In the genomic region with DNA sequence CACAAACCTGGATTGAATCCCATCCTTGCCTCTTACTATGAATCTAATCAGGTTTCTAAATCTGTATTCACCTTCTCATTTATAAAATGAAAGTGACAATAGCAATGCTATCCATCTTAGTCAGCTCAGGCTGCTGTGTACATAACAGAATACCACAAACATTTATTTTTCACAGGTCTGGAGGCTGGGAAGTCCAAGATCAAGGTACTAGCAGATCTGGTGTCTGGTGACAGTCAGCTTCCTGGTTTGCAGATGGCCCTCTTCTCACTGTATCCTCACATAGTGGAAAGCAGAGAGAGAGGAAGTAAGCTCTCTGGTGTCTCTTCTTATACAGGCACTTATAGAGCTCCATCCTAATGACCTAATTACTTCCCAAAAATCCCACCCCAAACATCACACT, we compare ENCODE assay signal across 11 cellular contexts. TPM values are rescaled to one million over a fixed set of nuclear protein-coding genes. Genes with fewer than 3 reads are reported as not detected.
A peak's percentile ranks its signal among the peaks of the same experiment; 100 is the strongest.
DNase-seq lines count a peak whose midpoint lies in the region; ATAC-seq and TF ChIP-seq lines count a peak whose summit lies in the region.
"Had no signal": no experiment of that assay in that cellular context is flagged by ENCODE, and none has a peak within 500 bp of the region (broad histone marks: within the 10 kb centered on the region; RNA-seq: fewer than 3 reads in every experiment).

No MANE protein-coding gene starts in this region.

- ATAC-seq in activated CD4-positive, CD25-positive, alpha-beta regulatory T cell treated with anti-CD3 and anti-CD28 coated beads, Interleukin-2, amount 50 U/mL, for 24 hours: peak; percentile 32 to 53
- peak; percentile 45 for ATAC-seq in GM19351 (IDR thresholded peaks at IDR 0.05; ENCODE audit: unreplicated experiment)
- ATAC-seq in GM18519 (IDR thresholded peaks at IDR 0.05; ENCODE audit: low FRiP score, unreplicated experiment): no peak

- H3K9ac ChIP-seq in SK-N-SH: no peak overlapping the region

- H3K4me3 ChIP-seq in SK-N-SH (ENCODE audit: low read depth in 2 of 2, low read length in 1 of 2): no peak overlapping the region
- H3K4me3 ChIP-seq: sigmoid colon had no signal

- no peak for DNase-seq in activated CD4-positive, CD25-positive, alpha-beta regulatory T cell treated with anti-CD3 and anti-CD28 coated beads, Interleukin-2, amount 50 U/mL, for 72 hours
- DNase-seq in SK-N-SH (no peak), kidney tubule cell (ENCODE audit: low spot score) (peak; percentile 23), DMS79 (lab: John Stamatoyannopoulos, UW) (no peak), DMS114 treated with DMSO at 0.1 percent for 48 hours (lab: John Stamatoyannopoulos, UW; ENCODE audit: unreplicated experiment) (no peak)
- DNase-seq: NK-92 treated with Interleukin-12 subunit alpha and Interleukin-12 subunit beta, amount 100 ng/mL, for 24 hours; sigmoid colon; trophoblast cell had no signal

- H2AFZ ChIP-seq in SK-N-SH (ENCODE audit: low read depth): no peak overlapping the region

- POLR2A ChIA-PET in SK-N-SH (lab: Yijun Ruan, JAX): no interaction called here

- H3F3A ChIP-seq in SK-N-SH (replicated peaks; ENCODE audit: insufficient read depth): peaks cover 11% of the 10 kb centered on the region

- H3K36me3 ChIP-seq in SK-N-SH (replicated peaks in 1 of 2; ENCODE audit: control insufficient read depth in 1 of 2, insufficient read depth in 2 of 2, low read length in 1 of 2): peaks cover 0 to 20% of the 10 kb centered on the region in 2 experiments
- H3K36me3 ChIP-seq: sigmoid colon had no signal

- no peaks in the 10 kb centered on the region for H3K9me3 ChIP-seq in SK-N-SH
- H3K9me3 ChIP-seq: sigmoid colon had no signal

- H3K27ac ChIP-seq in SK-N-SH (ENCODE audit: low read depth in 2 of 2, low read length in 1 of 2): peak overlapping the region in 1 of 2 experiments; percentile 1; a peak in 1 of 4 replicates
- H3K27ac ChIP-seq: sigmoid colon had no signal

- no peaks in the 10 kb centered on the region for H3K9me2 ChIP-seq in SK-N-SH

- no peaks in the 10 kb centered on the region for H3K27me3 ChIP-seq in SK-N-SH (ENCODE audit: insufficient read depth)
- H3K27me3 ChIP-seq: sigmoid colon had no signal

- no peak for TF ChIP-seq CTCF in SK-N-SH (IDR thresholded peaks at IDR 0.05)

- H3K4me2 ChIP-seq in SK-N-SH: no peak overlapping the region

- CTCF ChIA-PET in SK-N-SH (lab: Yijun Ruan, JAX): interaction anchor here (1.4 kb wide), 1 partner anchor 19 kb away, joined by 3 read pairs; no protein-coding TSS in a partner anchor

- peaks cover 10 to 18% of the 10 kb centered on the region in 2 experiments; a peak in 2 of 4 replicates for H3K4me1 ChIP-seq in SK-N-SH (ENCODE audit: control insufficient read depth in 1 of 2, insufficient read depth in 2 of 2, low read depth in 1 of 2, low read length in 1 of 2)

- no peak for TF ChIP-seq EP300 in SK-N-SH (IDR thresholded peaks at IDR 0.05; ENCODE audit: borderline replicate concordance in 1 of 2, low read depth in 1 of 2, low read length in 1 of 2)

- H4K20me1 ChIP-seq in SK-N-SH (ENCODE audit: insufficient read depth): 0 out of 2 replicates have a peak, but pooled peaks cover 3% of the 10 kb centered on the region

- H3K79me2 ChIP-seq in SK-N-SH (ENCODE audit: insufficient read depth): peaks cover 58% of the 10 kb centered on the region

- TF ChIP-seq RAD21 in SK-N-SH (IDR thresholded peaks at IDR 0.05; ENCODE audit: low read length): no peak

TF ChIP-seq in SK-N-SH, 30 proteins besides CTCF, POLR2A, EP300 and RAD21:
- TF ChIP-seq JUND (IDR thresholded peaks at IDR 0.05): no peak
- TF ChIP-seq RCOR1 (IDR thresholded peaks at IDR 0.05; ENCODE audit: low read length): no peak
- TF ChIP-seq, protein P1, sequence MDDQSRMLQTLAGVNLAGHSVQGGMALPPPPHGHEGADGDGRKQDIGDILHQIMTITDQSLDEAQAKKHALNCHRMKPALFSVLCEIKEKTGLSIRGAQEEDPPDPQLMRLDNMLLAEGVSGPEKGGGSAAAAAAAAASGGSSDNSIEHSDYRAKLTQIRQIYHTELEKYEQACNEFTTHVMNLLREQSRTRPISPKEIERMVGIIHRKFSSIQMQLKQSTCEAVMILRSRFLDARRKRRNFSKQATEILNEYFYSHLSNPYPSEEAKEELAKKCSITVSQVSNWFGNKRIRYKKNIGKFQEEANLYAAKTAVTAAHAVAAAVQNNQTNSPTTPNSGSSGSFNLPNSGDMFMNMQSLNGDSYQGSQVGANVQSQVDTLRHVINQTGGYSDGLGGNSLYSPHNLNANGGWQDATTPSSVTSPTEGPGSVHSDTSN (IDR thresholded peaks at IDR 0.05): 0 out of 2 replicates have a peak, but pooled peaks have one; percentile 10
- TF ChIP-seq, protein P2, sequence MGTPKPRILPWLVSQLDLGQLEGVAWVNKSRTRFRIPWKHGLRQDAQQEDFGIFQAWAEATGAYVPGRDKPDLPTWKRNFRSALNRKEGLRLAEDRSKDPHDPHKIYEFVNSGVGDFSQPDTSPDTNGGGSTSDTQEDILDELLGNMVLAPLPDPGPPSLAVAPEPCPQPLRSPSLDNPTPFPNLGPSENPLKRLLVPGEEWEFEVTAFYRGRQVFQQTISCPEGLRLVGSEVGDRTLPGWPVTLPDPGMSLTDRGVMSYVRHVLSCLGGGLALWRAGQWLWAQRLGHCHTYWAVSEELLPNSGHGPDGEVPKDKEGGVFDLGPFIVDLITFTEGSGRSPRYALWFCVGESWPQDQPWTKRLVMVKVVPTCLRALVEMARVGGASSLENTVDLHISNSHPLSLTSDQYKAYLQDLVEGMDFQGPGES (IDR thresholded peaks at IDR 0.05; ENCODE audit: low read depth, low read length): no peak

RNA-seq across cellular contexts. Expression of gene FAM168A, which starts 19.1 kb away (rescaled TPM):
- polyA plus RNA-seq in SK-N-SH (2012; rRNA removed): 17.8 and 18.2 TPM in 2 replicates
- 9.7 and 12.9 TPM in 2 replicates for polyA plus RNA-seq in SK-N-SH (2012; cell fraction: cytosol; rRNA removed)
- polyA plus RNA-seq in SK-N-SH (2012; cell fraction: nucleus; rRNA removed): 25.9 and 33.5 TPM in 2 replicates
